ENCODE assay signal across 8 cellular contexts in genomic region chr11:15113381-15113780, GRCh38.
DNase-seq lines count a peak whose midpoint lies in the region; ATAC-seq and TF ChIP-seq lines count a peak whose summit lies in the region.

No MANE protein-coding gene starts in this region.

- TF ChIP-seq CTCF in GM13977 (IDR thresholded peaks at IDR 0.05; ENCODE audit: extremely low read depth, insufficient read depth, missing control alignments) (no peak), HL-60 (IDR thresholded peaks at IDR 0.05; ENCODE audit: insufficient read depth, low read length) (no peak)

- in situ Hi-C loops in GM13977 (cut with MboI; ENCODE audit: low pct_unique_long_range_greater_than_20kb, low sequenced_read_pairs, unreplicated experiment), result no loop called here

- ATAC-seq in GM21529 (IDR thresholded peaks at IDR 0.05; ENCODE audit: unreplicated experiment), result peak; percentile 89
- ATAC-seq in effector memory CD8-positive, alpha-beta T cell (replicated peaks), result peak; percentile 69

- peaks cover 46 to 48% of the 10 kb centered on the region in 2 donors for H3K27me3 Mint-ChIP-seq in effector memory CD8-positive, alpha-beta T cell

- H3K27me3 ChIP-seq in HL-60 (ENCODE audit: insufficient read depth, poor library complexity, severe bottlenecking), result no peaks in the 10 kb centered on the region

- H3K27ac ChIP-seq in HL-60 (replicated peaks), result peak overlapping the region; percentile 36

- no peak overlapping the region for H3K27ac Mint-ChIP-seq in effector memory CD8-positive, alpha-beta T cell

- DNase-seq in GM13977 (ENCODE audit: low spot score) (peak; percentile 49), HL-60 (ENCODE audit: low read depth in 1 of 2, low spot score in 1 of 2) (peak; percentile 6 to 92), NCI-H2029 (lab: John Stamatoyannopoulos, UW) (no peak), DMS53 (lab: John Stamatoyannopoulos, UW) (no peak), RKO (ENCODE audit: low spot score) (no peak)
- no peak for DNase-seq in effector memory CD8-positive, alpha-beta T cell
- DNase-seq in stimulated activated naive CD4-positive, alpha-beta T cell treated with Interleukin-2 at 50 U/mL for 16 hours (lab: John Stamatoyannopoulos, UW), result no peak

- H3K4me3 Mint-ChIP-seq in effector memory CD8-positive, alpha-beta T cell, result peak overlapping the region; percentile 15 to 65

- no peaks in the 10 kb centered on the region for H3K36me3 Mint-ChIP-seq in effector memory CD8-positive, alpha-beta T cell (ENCODE audit: insufficient read depth)

- peaks cover 7 to 10% of the 10 kb centered on the region in 2 donors for H3K4me1 Mint-ChIP-seq in effector memory CD8-positive, alpha-beta T cell (ENCODE audit: low read depth in 2 of 2)

- H3K9me3 Mint-ChIP-seq in effector memory CD8-positive, alpha-beta T cell, result no peaks in the 10 kb centered on the region

- H3K4me3 ChIP-seq in HL-60 (replicated peaks; ENCODE audit: insufficient read depth, low read length), result no peak overlapping the region

Comparison
In these comparisons a context has a peak if more than half of its experiments do, and no peak if none do; other contexts are left out.
1. DNase-seq: peak in GM13977 (single experiment) and HL-60 (2 of 2); none in effector memory CD8-positive, alpha-beta T cell (0 of 3), stimulated activated naive CD4-positive, alpha-beta T cell treated with Interleukin-2 at 50 U/mL for 16 hours (single experiment), NCI-H2029 (single experiment), DMS53 (single experiment) and RKO (single experiment).